Comparison of ENCODE assay signal across 1 cellular context in the genomic region with DNA sequence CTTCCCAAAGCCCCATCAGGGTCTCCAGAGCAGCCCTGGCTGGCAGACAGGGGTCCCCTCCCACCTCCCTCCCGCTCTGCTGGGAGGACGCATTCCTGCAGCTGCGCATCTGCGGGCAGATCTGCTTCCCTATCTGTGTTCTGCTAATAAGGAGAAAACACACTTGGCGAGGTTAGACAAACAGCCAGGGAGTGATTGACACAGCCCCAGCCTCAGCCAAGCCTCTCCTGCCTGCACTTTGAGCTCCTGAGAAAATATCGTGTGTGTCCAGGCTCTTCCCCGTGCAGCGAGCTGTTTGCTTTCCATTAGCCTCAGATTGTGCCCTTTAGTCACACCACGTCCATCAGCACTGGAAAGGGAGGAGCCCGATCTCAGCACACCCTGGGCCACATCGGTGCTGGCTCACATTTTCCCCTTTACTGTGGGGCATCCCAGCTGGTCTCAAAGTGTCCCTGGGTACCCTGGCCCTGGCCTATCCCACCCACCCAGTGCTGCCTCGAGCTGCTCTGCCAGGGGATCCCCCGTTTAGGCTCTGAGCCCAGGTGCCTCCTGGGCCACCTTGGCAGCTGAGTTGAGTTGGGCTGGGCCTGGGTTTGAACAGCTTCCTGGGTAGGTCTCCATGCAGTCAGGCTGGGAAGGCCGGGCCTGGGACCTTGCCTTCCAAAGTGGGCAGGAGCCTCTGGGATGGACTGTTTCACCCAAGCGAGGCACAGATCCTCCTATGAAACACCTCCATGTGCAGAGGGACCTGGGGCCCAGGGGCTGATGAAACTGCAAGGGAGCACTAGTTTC.
TF ChIP-seq lines count a peak whose summit lies in the region.

No MANE protein-coding gene starts in this region.

TF ChIP-seq in GM23338, 12 proteins besides CTCF, POLR2A, EP300 and RAD21 (continued from another document):
- TF ChIP-seq, protein P1, sequence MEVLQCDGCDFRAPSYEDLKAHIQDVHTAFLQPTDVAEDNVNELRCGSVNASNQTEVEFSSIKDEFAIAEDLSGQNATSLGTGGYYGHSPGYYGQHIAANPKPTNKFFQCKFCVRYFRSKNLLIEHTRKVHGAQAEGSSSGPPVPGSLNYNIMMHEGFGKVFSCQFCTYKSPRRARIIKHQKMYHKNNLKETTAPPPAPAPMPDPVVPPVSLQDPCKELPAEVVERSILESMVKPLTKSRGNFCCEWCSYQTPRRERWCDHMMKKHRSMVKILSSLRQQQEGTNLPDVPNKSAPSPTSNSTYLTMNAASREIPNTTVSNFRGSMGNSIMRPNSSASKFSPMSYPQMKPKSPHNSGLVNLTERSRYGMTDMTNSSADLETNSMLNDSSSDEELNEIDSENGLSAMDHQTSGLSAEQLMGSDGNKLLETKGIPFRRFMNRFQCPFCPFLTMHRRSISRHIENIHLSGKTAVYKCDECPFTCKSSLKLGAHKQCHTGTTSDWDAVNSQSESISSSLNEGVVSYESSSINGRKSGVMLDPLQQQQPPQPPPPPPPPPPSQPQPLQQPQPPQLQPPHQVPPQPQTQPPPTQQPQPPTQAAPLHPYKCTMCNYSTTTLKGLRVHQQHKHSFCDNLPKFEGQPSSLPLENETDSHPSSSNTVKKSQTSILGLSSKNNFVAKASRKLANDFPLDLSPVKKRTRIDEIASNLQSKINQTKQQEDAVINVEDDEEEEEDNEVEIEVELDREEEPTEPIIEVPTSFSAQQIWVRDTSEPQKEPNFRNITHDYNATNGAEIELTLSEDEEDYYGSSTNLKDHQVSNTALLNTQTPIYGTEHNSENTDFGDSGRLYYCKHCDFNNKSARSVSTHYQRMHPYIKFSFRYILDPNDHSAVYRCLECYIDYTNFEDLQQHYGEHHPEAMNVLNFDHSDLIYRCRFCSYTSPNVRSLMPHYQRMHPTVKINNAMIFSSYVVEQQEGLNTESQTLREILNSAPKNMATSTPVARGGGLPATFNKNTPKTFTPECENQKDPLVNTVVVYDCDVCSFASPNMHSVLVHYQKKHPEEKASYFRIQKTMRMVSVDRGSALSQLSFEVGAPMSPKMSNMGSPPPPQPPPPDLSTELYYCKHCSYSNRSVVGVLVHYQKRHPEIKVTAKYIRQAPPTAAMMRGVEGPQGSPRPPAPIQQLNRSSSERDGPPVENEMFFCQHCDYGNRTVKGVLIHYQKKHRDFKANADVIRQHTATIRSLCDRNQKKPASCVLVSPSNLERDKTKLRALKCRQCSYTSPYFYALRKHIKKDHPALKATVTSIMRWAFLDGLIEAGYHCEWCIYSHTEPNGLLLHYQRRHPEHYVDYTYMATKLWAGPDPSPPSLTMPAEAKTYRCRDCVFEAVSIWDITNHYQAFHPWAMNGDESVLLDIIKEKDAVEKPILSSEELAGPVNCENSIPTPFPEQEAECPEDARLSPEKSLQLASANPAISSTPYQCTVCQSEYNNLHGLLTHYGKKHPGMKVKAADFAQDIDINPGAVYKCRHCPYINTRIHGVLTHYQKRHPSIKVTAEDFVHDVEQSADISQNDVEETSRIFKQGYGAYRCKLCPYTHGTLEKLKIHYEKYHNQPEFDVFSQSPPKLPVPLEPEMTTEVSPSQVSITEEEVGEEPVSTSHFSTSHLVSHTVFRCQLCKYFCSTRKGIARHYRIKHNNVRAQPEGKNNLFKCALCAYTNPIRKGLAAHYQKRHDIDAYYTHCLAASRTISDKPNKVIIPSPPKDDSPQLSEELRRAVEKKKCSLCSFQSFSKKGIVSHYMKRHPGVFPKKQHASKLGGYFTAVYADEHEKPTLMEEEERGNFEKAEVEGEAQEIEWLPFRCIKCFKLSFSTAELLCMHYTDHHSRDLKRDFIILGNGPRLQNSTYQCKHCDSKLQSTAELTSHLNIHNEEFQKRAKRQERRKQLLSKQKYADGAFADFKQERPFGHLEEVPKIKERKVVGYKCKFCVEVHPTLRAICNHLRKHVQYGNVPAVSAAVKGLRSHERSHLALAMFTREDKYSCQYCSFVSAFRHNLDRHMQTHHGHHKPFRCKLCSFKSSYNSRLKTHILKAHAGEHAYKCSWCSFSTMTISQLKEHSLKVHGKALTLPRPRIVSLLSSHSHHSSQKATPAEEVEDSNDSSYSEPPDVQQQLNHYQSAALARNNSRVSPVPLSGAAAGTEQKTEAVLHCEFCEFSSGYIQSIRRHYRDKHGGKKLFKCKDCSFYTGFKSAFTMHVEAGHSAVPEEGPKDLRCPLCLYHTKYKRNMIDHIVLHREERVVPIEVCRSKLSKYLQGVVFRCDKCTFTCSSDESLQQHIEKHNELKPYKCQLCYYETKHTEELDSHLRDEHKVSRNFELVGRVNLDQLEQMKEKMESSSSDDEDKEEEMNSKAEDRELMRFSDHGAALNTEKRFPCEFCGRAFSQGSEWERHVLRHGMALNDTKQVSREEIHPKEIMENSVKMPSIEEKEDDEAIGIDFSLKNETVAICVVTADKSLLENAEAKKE (CRISPR knock-in tag; IDR thresholded peaks at IDR 0.05), result no peak
- TF ChIP-seq JUNB (IDR thresholded peaks at IDR 0.05; ENCODE audit: unreplicated experiment) (no peak), CREB1 (CRISPR knock-in tag; IDR thresholded peaks at IDR 0.05; ENCODE audit: low read depth) (no peak), ZNF331 (CRISPR knock-in tag; IDR thresholded peaks at IDR 0.05; ENCODE audit: low read depth) (no peak)
